ENCODE assay signal across 8 cellular contexts in the genomic region with DNA sequence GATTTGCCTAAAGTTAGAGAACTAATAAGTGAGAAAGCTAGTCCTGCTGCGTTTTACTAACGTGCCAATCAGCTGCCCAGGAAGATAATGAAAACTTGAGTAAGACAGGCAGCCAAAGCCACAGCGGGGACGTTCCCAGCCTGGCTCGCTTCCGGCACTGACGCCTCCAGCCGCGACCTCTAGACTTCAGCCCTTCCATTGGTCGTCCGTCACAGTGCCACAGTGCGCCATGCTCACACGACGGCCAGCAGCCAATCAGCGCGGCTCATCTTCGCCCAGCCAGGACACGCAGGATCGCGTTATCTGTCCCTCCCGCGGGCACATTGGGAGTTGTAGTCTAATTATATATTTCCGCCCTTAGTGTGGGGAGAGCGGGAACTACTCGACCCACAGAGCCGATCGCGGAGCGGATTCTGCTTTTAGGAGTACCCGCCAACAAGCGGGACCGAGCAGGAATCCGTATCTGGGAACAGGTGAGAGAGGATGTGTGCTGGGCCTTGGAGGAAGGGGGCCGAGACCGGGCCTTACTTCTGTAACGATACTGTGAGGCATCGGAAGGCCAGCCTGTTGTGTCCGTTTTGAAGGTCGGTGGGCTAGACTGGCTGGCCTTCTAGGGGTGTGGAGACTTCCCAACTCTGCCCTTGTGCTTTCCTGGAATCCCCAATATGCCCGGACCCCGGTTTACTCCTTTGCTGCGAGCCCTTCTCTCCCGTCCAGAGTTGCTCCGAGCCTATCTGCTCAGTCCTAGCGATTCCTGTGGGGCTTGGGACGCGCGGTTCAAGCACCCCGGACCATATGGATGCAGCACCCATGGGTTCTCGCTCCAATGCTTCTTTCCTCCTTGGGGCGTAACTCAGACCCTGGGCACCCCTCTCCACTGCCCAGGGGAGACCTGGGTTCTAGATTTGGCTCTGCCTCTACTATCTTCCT.
DNase-seq lines count a peak whose midpoint lies in the region; ATAC-seq and TF ChIP-seq lines count a peak whose summit lies in the region.

A gene (plus strand): TSS at position 374 of the 930 bp plus-strand sequence. CDS start 924 bp downstream, outside the sequence.

- peak; percentile 97 for ATAC-seq in GM19035 (IDR thresholded peaks at IDR 0.05; ENCODE audit: unreplicated experiment)
- ATAC-seq in HG03354 (IDR thresholded peaks at IDR 0.05; ENCODE audit: poor library complexity, severe bottlenecking, unreplicated experiment) = peak; percentile 92
- ATAC-seq in activated CD4-positive, CD25-positive, alpha-beta regulatory T cell treated with anti-CD3 and anti-CD28 coated beads, Interleukin-2, amount 50 U/mL, for 24 hours = peak; percentile 99

- TF ChIP-seq CTCF in AG09319 (IDR thresholded peaks at IDR 0.05; ENCODE audit: low read depth, low read length) = no peak

- DNase-seq in AG09319 (ENCODE audit: extremely low read depth, low read depth) = peak; percentile 96
- DNase-seq in NCI-H446 treated with DMSO at 0.1 percent for 48 hours (lab: John Stamatoyannopoulos, UW) = peak; percentile 99
- DNase-seq in cerebellar cortex (ENCODE audit: low spot score) = peak; percentile 100
- peak; percentile 100 for DNase-seq in iris pigment epithelial cell (ENCODE audit: low read depth)
- DNase-seq in stimulated activated CD4-positive, alpha-beta T cell treated with anti-CD3 and anti-CD28 coated beads, Interleukin-12 subunit alpha, Interleukin-12 subunit beta, amount 100 ng/mL, for 4 hours = peak; percentile 93

Comparison
In these comparisons a context has a peak if more than half of its experiments do, and no peak if none do; other contexts are left out.
1. Peak in every context shown above with its lines: DNase-seq and ATAC-seq.